ENCODE assay signal across 8 cellular contexts in the genomic region with DNA sequence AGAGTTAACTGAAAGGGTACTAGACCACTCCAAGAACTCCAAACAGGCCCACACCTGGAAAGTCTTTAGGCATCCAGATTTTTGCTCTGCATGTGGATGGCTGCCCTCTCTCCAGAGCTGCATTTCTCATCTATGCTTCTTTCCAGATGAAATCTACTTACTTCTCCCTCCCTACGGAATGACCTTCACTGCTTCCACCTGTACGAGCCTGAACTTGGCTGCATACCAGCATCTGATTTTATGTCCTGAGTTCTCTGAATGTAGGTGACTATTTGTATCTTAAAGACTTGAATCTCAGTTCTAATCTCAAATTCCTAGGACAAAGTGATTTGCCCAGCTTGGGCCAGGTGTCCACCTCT.
DNase-seq lines count a peak whose midpoint lies in the region; ATAC-seq and TF ChIP-seq lines count a peak whose summit lies in the region.
"Had no signal": no experiment of that assay in that cellular context is flagged by ENCODE, and none has a peak within 500 bp of the region (broad histone marks: within the 10 kb centered on the region; RNA-seq: fewer than 3 reads in every experiment).

No MANE protein-coding gene starts in this region.

- H3K27ac ChIP-seq in BLaER1 treated with 17β-estradiol and CSF1 and Interleukin-3, amounts not matched to agents 10 nM and 100 nM, result no peak overlapping the region; a peak in 1 of 22 replicates
- H3K27ac ChIP-seq in HEK293 (ENCODE audit: extremely low read depth, low read depth, low read length), result no peak overlapping the region

- no peak overlapping the region for H3K4me3 ChIP-seq in BLaER1 treated with 17β-estradiol and CSF1 and Interleukin-3, amounts not matched to agents 10 nM and 100 nM
- H3K4me3 ChIP-seq in HEK293 (ENCODE audit: low read depth, low read length), result no peak overlapping the region

- peaks cover 98 to 100% (median 100%) of the 10 kb centered on the region in 11 experiments for H4K20me1 ChIP-seq in BLaER1 treated with 17β-estradiol and CSF1 and Interleukin-3, amounts not matched to agents 10 nM and 100 nM

- ATAC-seq in central memory CD8-positive, alpha-beta T cell (replicated peaks; ENCODE audit: extremely low read depth, poor library complexity, severe bottlenecking), result no peak
- ATAC-seq in HG03442 (IDR thresholded peaks at IDR 0.05; ENCODE audit: unreplicated experiment), result no peak

- CTCF ChIA-PET in HEK293 (lab: Yijun Ruan, JAX), result interaction anchor here (0.6 to 1.3 kb wide), 6 partner anchors 10 to 172 kb away, joined by 3 to 6 read pairs (median 3); partner anchors contain the start of gene CELF1

- H3K9me3 Mint-ChIP-seq in central memory CD8-positive, alpha-beta T cell, result no peaks in the 10 kb centered on the region
- H3K9me3 Mint-ChIP-seq in nephron, result no peaks in the 10 kb centered on the region

- peak overlapping the region; percentile 14 to 61 (median 35); a peak in 20 of 22 replicates for H3K4me2 ChIP-seq in BLaER1 treated with 17β-estradiol and CSF1 and Interleukin-3, amounts not matched to agents 10 nM and 100 nM

- no peak overlapping the region for H3K9ac ChIP-seq in BLaER1 treated with 17β-estradiol and CSF1 and Interleukin-3, amounts not matched to agents 10 nM and 100 nM

- H3K4me3 Mint-ChIP-seq in central memory CD8-positive, alpha-beta T cell, result no peak overlapping the region
- no peak overlapping the region for H3K4me3 Mint-ChIP-seq in nephron

- H3K36me3 Mint-ChIP-seq in central memory CD8-positive, alpha-beta T cell (ENCODE audit: insufficient read depth), result peaks cover 26% of the 10 kb centered on the region
- H3K36me3 Mint-ChIP-seq in nephron (ENCODE audit: low read depth), result peaks cover 8% of the 10 kb centered on the region

- peaks cover 18 to 69% (median 48%) of the 10 kb centered on the region in 11 experiments; a peak in 20 of 22 replicates for H3K36me3 ChIP-seq in BLaER1 treated with 17β-estradiol and CSF1 and Interleukin-3, amounts not matched to agents 10 nM and 100 nM
- peaks cover 0 to 4% of the 10 kb centered on the region in 2 experiments; a peak in 2 of 3 replicates for H3K36me3 ChIP-seq in HEK293 (ENCODE audit: control insufficient read depth in 2 of 2, insufficient read depth in 1 of 2, low read length in 2 of 2)

- H3K9me3 ChIP-seq in BLaER1 treated with 17β-estradiol and CSF1 and Interleukin-3, amounts not matched to agents 10 nM and 100 nM (replicated peaks in 1 of 11), result 0 out of 22 replicates have a peak, but pooled peaks cover 0 to 3% (median 0%) of the 10 kb centered on the region in 11 experiments
- no peaks in the 10 kb centered on the region for H3K9me3 ChIP-seq in HEK293 (ENCODE audit: control insufficient read depth, insufficient read depth, low read depth, low read length)

- H3K27ac Mint-ChIP-seq in central memory CD8-positive, alpha-beta T cell (ENCODE audit: low read depth), result peak overlapping the region; percentile 85
- peak overlapping the region; percentile 7 to 78 (median 14) for H3K27ac Mint-ChIP-seq in nephron

- peaks cover 60 to 98% (median 67%) of the 10 kb centered on the region in 10 experiments for H3K4me1 ChIP-seq in BLaER1 treated with 17β-estradiol and CSF1 and Interleukin-3, amounts not matched to agents 10 nM and 100 nM
- H3K4me1 ChIP-seq in HEK293 (ENCODE audit: control insufficient read depth, insufficient read depth, low read length), result peaks cover 17% of the 10 kb centered on the region

- H3K4me1 Mint-ChIP-seq in central memory CD8-positive, alpha-beta T cell, result peaks cover 62% of the 10 kb centered on the region
- peaks cover 42% of the 10 kb centered on the region for H3K4me1 Mint-ChIP-seq in nephron

- POLR2A ChIA-PET in HEK293 (lab: Yijun Ruan, JAX), result interaction anchor here (0.9 to 1.6 kb wide), 4 partner anchors 12 to 55 kb away, joined by 3 to 6 read pairs (median 3); partner anchors contain the start of gene CELF1

- H3K27me3 Mint-ChIP-seq in central memory CD8-positive, alpha-beta T cell, result no peaks in the 10 kb centered on the region
- no peaks in the 10 kb centered on the region for H3K27me3 Mint-ChIP-seq in nephron (ENCODE audit: low read depth)

- no peaks in the 10 kb centered on the region for H3K27me3 ChIP-seq in BLaER1 treated with 17β-estradiol and CSF1 and Interleukin-3, amounts not matched to agents 10 nM and 100 nM

- TF ChIP-seq CTCF in HEK293 (tag by site-specific recombination; IDR thresholded peaks at IDR 0.05) (no peak), nephron (IDR thresholded peaks at IDR 0.05; ENCODE audit: unreplicated experiment in 3 of 3) (no peak)

- DNase-seq in central memory CD8-positive, alpha-beta T cell (ENCODE audit: low spot score in 2 of 2), result no peak
- DNase-seq in effector CD4-positive, alpha-beta T cell, result no peak
- no peak for DNase-seq in Kasumi-1 (lab: John Stamatoyannopoulos, UW)
- DNase-seq: NCI-H2081 treated with DMSO at 0.1 percent for 48 hours had no signal

TF ChIP-seq in HEK293, 187 proteins besides CTCF, POLR2A, EP300 and RAD21:
- TF ChIP-seq ZNF292 (tag by site-specific recombination; IDR thresholded peaks at IDR 0.05; ENCODE audit: borderline replicate concordance, low read depth), result no peak
- peak; percentile 90 for TF ChIP-seq SCRT2 (tag by site-specific recombination; IDR thresholded peaks at IDR 0.05)
- TF ChIP-seq ZNF175 (tag by site-specific recombination; IDR thresholded peaks at IDR 0.05), result no peak
- 0 out of 2 replicates have a peak, but pooled peaks have one; percentile 11 for TF ChIP-seq PRDM1 (tag by site-specific recombination; IDR thresholded peaks at IDR 0.05)
- no peak for TF ChIP-seq ZNF701 (tag by site-specific recombination; IDR thresholded peaks at IDR 0.05)
